Comparison of ENCODE assay signal across 8 cellular contexts in the genomic region with DNA sequence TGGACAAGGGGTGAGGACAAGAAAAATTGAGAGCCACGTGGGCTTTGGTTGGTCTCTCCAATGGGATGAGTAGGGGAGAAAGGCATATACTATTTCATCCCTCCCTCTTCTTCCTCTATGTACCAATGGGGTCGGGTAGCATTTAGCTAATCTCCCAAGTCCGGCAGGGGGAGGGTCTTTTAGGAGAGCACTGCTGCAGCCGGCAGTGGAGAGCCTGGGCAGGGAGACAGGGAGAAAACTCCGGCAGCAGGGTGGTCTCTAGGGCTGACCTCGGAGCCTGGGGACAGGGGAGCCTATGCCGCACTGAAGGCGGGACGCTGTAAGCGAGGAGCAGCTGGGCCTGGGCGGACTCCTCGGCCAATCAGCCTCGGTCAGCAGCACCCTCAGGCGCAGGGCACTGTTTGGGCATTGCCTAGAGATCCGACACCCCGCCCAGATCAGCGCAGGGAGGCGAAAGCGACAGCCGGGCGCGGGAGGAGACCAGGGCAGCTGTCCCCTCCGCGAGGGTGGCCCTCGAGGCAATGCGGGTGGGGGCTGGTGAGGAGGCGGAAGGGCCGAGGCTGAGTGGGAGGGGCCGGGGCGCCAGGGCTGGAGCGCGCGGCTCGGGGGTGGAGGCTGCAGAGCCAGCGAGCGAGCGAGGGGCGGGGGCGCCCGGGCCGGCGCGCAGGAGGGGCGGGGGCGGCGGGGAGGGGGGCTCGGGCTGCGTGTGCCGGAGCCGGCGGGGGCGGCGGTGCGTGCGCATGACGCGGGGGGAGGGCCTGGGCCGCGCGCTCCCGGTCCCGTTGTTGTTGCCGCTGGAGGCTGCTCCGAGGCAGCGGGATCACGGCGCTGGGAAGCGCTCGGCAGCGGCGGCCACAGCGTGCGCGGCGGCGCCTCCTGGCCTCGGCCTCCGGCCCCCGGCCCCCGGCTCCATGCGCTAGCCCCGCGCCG. TPM values are rescaled to one million over a fixed set of nuclear protein-coding genes. Genes with fewer than 3 reads are reported as not detected.
DNase-seq lines count a peak whose midpoint lies in the region; ATAC-seq and TF ChIP-seq lines count a peak whose summit lies in the region.

A gene (plus strand): TSS at position 785 of the 930 bp plus-strand sequence. CDS start 267 bp downstream, outside the sequence.

- intact Hi-C loops in activated naive CD4-positive, alpha-beta T cell treated with anti-CD3 and anti-CD28 coated beads for 36 hours (cut with micrococcal nuclease) = loop anchor here (2.0 to 10.0 kb wide), 3 partner anchors 25 to 1211 kb away; a partner anchor contains a TSS
- intact Hi-C loops in tibial artery (cut with DNase I; ENCODE audit: low total_unique reads) = loop anchor here (2.0 kb wide), 2 partner anchors 25 to 27 kb away; a partner anchor contains a TSS

- peak within 1 kb of the TSS; percentile 80 for H3K27ac ChIP-seq in foreskin keratinocyte
- H3K27ac ChIP-seq in tibial artery = peak within 1 kb of the TSS; percentile 82 to 86

- H3K27me3 ChIP-seq in foreskin keratinocyte = no peaks in the 10 kb centered on the region
- H3K27me3 ChIP-seq in tibial artery = no peaks in the 10 kb centered on the region

- peaks cover 32% of the 10 kb centered on the region for H3K4me1 Mint-ChIP-seq in activated naive CD4-positive, alpha-beta T cell treated with anti-CD3 and anti-CD28 coated beads for 36 hours (ENCODE audit: low read depth)
- H3K4me1 Mint-ChIP-seq in nephron progenitor cell = peaks cover 59% of the 10 kb centered on the region

- H3K4me3 ChIP-seq in tibial artery = peak within 1 kb of the TSS; percentile 76 to 94

- peak; percentile 70 for TF ChIP-seq POLR2A in Raji (IDR thresholded peaks at IDR 0.05; ENCODE audit: insufficient read depth, low read depth, low read length)

- peak within 1 kb of the TSS; percentile 18 for H3K27ac Mint-ChIP-seq in activated naive CD4-positive, alpha-beta T cell treated with anti-CD3 and anti-CD28 coated beads for 36 hours
- peak within 1 kb of the TSS; percentile 90 for H3K27ac Mint-ChIP-seq in nephron progenitor cell

- peak within 1 kb of the TSS; percentile 84 for H3K4me3 Mint-ChIP-seq in activated naive CD4-positive, alpha-beta T cell treated with anti-CD3 and anti-CD28 coated beads for 36 hours
- H3K4me3 Mint-ChIP-seq in nephron progenitor cell = peak within 1 kb of the TSS; percentile 89

- H3K27me3 Mint-ChIP-seq in activated naive CD4-positive, alpha-beta T cell treated with anti-CD3 and anti-CD28 coated beads for 36 hours (ENCODE audit: low read depth) = peaks cover 9% of the 10 kb centered on the region
- H3K27me3 Mint-ChIP-seq in nephron progenitor cell (ENCODE audit: low read depth, poor library complexity) = peaks cover 4% of the 10 kb centered on the region

- ATAC-seq in GM21619 (IDR thresholded peaks at IDR 0.05; ENCODE audit: unreplicated experiment) = peak; percentile 45
- peak; percentile 12 for ATAC-seq in foreskin keratinocyte

- peaks cover 4% of the 10 kb centered on the region for H3K36me3 Mint-ChIP-seq in activated naive CD4-positive, alpha-beta T cell treated with anti-CD3 and anti-CD28 coated beads for 36 hours (ENCODE audit: low read depth)
- H3K36me3 Mint-ChIP-seq in nephron progenitor cell (ENCODE audit: low read depth) = no peaks in the 10 kb centered on the region

- CTCF ChIA-PET in activated naive CD4-positive, alpha-beta T cell treated with anti-CD3 and anti-CD28 coated beads for 36 hours (lab: Charles Lee) = interaction anchor here (0.5 to 1.1 kb wide), 3 partner anchors 34 to 77 kb away, joined by 3 read pairs; no protein-coding TSS in a partner anchor

- no peaks in the 10 kb centered on the region for H3K9me3 ChIP-seq in tibial artery

- no peak for TF ChIP-seq CTCF in foreskin keratinocyte (conservative IDR thresholded peaks at IDR 0.05)
- no peak for TF ChIP-seq CTCF in nephron progenitor cell (IDR thresholded peaks at IDR 0.05)
- TF ChIP-seq CTCF in tibial artery (IDR thresholded peaks at IDR 0.05) = no peak

- DNase-seq in DMS53 treated with DMSO at 0.1 percent for 48 hours (lab: John Stamatoyannopoulos, UW; ENCODE audit: unreplicated experiment) (peak; percentile 91), Kasumi-1 (lab: John Stamatoyannopoulos, UW) (peak; percentile 75 to 76), foreskin keratinocyte (peak in 1 of 2 donors; percentile 41), nephron progenitor cell (peak; percentile 89), tibial artery (peak; percentile 89 to 96)
- peak; percentile 36 for DNase-seq in activated naive CD4-positive, alpha-beta T cell treated with anti-CD3 and anti-CD28 coated beads for 36 hours

- H3K36me3 ChIP-seq in tibial artery = no peaks in the 10 kb centered on the region

- H3K4me1 ChIP-seq in foreskin keratinocyte = peaks cover 15% of the 10 kb centered on the region
- H3K4me1 ChIP-seq in tibial artery = peaks cover 0 to 69% (median 46%) of the 10 kb centered on the region in 4 donors

- H3K9me3 Mint-ChIP-seq in activated naive CD4-positive, alpha-beta T cell treated with anti-CD3 and anti-CD28 coated beads for 36 hours = no peaks in the 10 kb centered on the region
- no peaks in the 10 kb centered on the region for H3K9me3 Mint-ChIP-seq in nephron progenitor cell

RNA-seq across cellular contexts. Expression of the gene that starts here (rescaled TPM):
- total RNA-seq in activated naive CD4-positive, alpha-beta T cell treated with anti-CD3 and anti-CD28 coated beads for 36 hours = 10 to 100 TPM; 16.7 to 17.7 TPM
- total RNA-seq in foreskin keratinocyte = 105 and 106 TPM in 2 replicates
- 116 and 124 TPM in 2 replicates for polyA plus RNA-seq in foreskin keratinocyte
